ENCODE assay signal across 13 cellular contexts in the genomic region with DNA sequence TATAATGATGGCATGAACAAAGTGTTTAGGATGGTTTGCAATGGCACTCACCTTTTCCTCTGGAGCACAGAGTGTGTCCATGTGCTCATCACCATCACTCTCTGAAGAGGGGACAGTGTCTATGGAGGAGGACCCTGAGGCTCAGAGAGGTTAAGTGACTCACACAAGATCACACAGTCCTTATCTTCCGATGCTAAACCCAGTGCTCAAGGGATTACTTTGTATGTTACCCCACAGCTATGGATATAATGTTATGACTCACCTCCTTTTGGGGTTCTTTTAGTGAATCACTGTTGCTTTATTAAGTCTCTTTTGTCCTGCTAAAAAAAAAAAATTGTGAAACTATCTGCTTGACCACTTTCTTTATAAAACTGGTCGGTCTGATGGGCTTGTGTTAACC.
DNase-seq lines count a peak whose midpoint lies in the region; ATAC-seq and TF ChIP-seq lines count a peak whose summit lies in the region.
"Had no signal": no experiment of that assay in that cellular context is flagged by ENCODE, and none has a peak within 500 bp of the region (broad histone marks: within the 10 kb centered on the region; RNA-seq: fewer than 3 reads in every experiment).

No MANE protein-coding gene starts in this region.

- H3K4me1 ChIP-seq in left ventricle myocardium inferior: peaks cover 82% of the 10 kb centered on the region
- H3K4me1 ChIP-seq: uterus had no signal

- no peak for ATAC-seq in left ventricle myocardium superior

- H3K9me3 ChIP-seq in left ventricle myocardium inferior (replicated peaks): no peaks in the 10 kb centered on the region
- H3K9me3 ChIP-seq: uterus had no signal

- TF ChIP-seq CTCF in left ventricle myocardium inferior (IDR thresholded peaks at IDR 0.05; ENCODE audit: borderline replicate concordance) (no peak), fibroblast of the aortic adventitia (IDR thresholded peaks at IDR 0.05; ENCODE audit: insufficient read depth, low read length) (no peak)

- peak overlapping the region; percentile 80 for H3K27ac ChIP-seq in left ventricle myocardium inferior (replicated peaks)
- H3K27ac ChIP-seq: uterus had no signal

- DNase-seq in left ventricle myocardium inferior: no peak
- no peak for DNase-seq in left ventricle myocardium superior
- peak; percentile 82 for DNase-seq in RPMI7951 (ENCODE audit: low read depth)
- DNase-seq in fibroblast of the aortic adventitia (ENCODE audit: low read depth): peak; percentile 77
- DNase-seq in stimulated activated CD4-positive, alpha-beta T cell treated with anti-CD3 and anti-CD28 coated beads, Interleukin-4, amount 100 ng/mL, for 1 hour: no peak
- no peak for DNase-seq in NCI-H1417 (lab: John Stamatoyannopoulos, UW)
- no peak for DNase-seq in CD1c-positive myeloid dendritic cell (ENCODE audit: extremely low spot score)
- no peak for DNase-seq in GDM1 (lab: John Stamatoyannopoulos, UW)
- DNase-seq: CD4-positive, CD25-positive, alpha-beta regulatory T cell; immature natural killer cell; nephron progenitor cell; stimulated activated CD4-positive, alpha-beta T cell treated with anti-CD3 and anti-CD28 coated beads, Interleukin-12 subunit alpha, Interleukin-12 subunit beta, amount 100 ng/mL, for 4 hours; uterus had no signal

- intact Hi-C loops in left ventricle myocardium inferior (cut with micrococcal nuclease): no loop called here
- intact Hi-C loops in left ventricle myocardium superior (cut with micrococcal nuclease): no loop called here

- no peak overlapping the region for H3K4me3 ChIP-seq in left ventricle myocardium inferior
- H3K4me3 ChIP-seq in fibroblast of the aortic adventitia (ENCODE audit: low read depth, low read length): no peak overlapping the region
- H3K4me3 ChIP-seq: uterus had no signal

- H3K36me3 ChIP-seq in left ventricle myocardium inferior: no peaks in the 10 kb centered on the region
- H3K36me3 ChIP-seq: uterus had no signal

- no peaks in the 10 kb centered on the region for H3K27me3 ChIP-seq in left ventricle myocardium inferior (ENCODE audit: low read depth)
- H3K27me3 ChIP-seq: uterus had no signal

Comparison
In these comparisons a context has a peak if more than half of its experiments do, and no peak if none do; other contexts are left out.
1. DNase-seq: peak in RPMI7951 (single experiment) and fibroblast of the aortic adventitia (single experiment); none in left ventricle myocardium inferior (single experiment), left ventricle myocardium superior (single experiment), stimulated activated CD4-positive, alpha-beta T cell treated with anti-CD3 and anti-CD28 coated beads, Interleukin-4, amount 100 ng/mL, for 1 hour (single experiment), NCI-H1417 (0 of 3), CD1c-positive myeloid dendritic cell (single experiment) and GDM1 (single experiment).